Comparison of ENCODE assay signal across 11 cellular contexts in the genomic region with DNA sequence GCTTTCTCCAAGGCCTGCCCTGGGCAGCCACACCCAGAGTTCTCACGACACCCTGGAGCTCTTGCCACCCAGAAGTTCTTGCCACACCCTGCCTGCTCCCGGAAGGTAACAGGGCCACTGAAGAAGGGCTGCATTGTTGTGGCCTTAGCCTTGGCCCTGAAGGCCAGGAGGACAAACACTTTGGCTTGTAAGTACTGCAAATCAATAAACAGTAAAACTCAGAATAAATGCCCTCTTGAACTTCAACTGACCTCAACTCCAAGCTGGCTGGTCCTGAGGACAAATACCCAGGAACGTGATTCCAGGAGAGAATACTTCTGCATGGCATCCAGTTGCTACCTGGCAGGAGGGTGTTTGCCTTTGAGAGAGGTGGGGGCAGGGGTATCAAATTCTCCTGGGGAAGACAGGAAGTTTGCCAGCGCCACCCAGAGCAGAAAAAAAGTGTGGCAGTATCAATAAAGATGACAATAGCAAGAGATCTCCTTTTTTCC. TPM values are rescaled to one million over a fixed set of nuclear protein-coding genes. Genes with fewer than 3 reads are reported as not detected.
DNase-seq lines count a peak whose midpoint lies in the region; ATAC-seq and TF ChIP-seq lines count a peak whose summit lies in the region.
"Had no signal": no experiment of that assay in that cellular context is flagged by ENCODE, and none has a peak within 500 bp of the region (broad histone marks: within the 10 kb centered on the region; RNA-seq: fewer than 3 reads in every experiment).

No MANE protein-coding gene starts in this region.

- BruUV-seq in A673 (replicated peaks; lab: Mats Ljungman, UMichigan) (no TSS peak), IMR-90 (replicated peaks; lab: Mats Ljungman, UMichigan) (no TSS peak)

- H3K9me3 Mint-ChIP-seq in natural killer cell treated with Interleukin-12 subunit alpha and Interleukin-12 subunit beta and Interleukin-15 and Interleukin-18, amount 100 ng/mL, for 72 hours, result peaks cover 8% of the 10 kb centered on the region

- TF ChIP-seq RAD21 in IMR-90 (IDR thresholded peaks at IDR 0.05; ENCODE audit: low read length), result no peak

- H3K79me1 ChIP-seq in IMR-90 (ENCODE audit: low read depth in 1 of 2, low read length in 2 of 2), result no peaks in the 10 kb centered on the region

- H2BK15ac ChIP-seq in IMR-90 (ENCODE audit: low read depth, low read length), result no peak overlapping the region

- DNase-seq in A673 (ENCODE audit: low spot score) (no peak), IMR-90 (no peak), RWPE2 (ENCODE audit: low spot score) (no peak), islet precursor cell (peak; percentile 40)
- no peak for DNase-seq in natural killer cell treated with Interleukin-12 subunit alpha and Interleukin-12 subunit beta and Interleukin-15 and Interleukin-18, amount 100 ng/mL, for 72 hours (ENCODE audit: low spot score)
- DNase-seq: activated naive CD8-positive, alpha-beta T cell treated with anti-CD3 and anti-CD28 coated beads, Interleukin-2, amount 50 U/mL, for 24 hours; CD8-positive, alpha-beta memory T cell had no signal

- H2AK9ac ChIP-seq in IMR-90 (replicated peaks; ENCODE audit: low read depth, low read length, poor library complexity), result peak overlapping the region; percentile 75

- in situ Hi-C loops in IMR-90 (cut with MboI; ENCODE audit: low sequenced_read_pairs), result loop anchor here (10.0 kb wide), 1 partner anchor 924 kb away; no protein-coding TSS in a partner anchor

- H2AK5ac ChIP-seq in IMR-90 (ENCODE audit: low read depth, low read length), result 0 out of 2 replicates have a peak overlapping the region, but pooled peaks have one; percentile 18

- H3K36me3 Mint-ChIP-seq in natural killer cell treated with Interleukin-12 subunit alpha and Interleukin-12 subunit beta and Interleukin-15 and Interleukin-18, amount 100 ng/mL, for 72 hours, result peaks cover 10% of the 10 kb centered on the region
- H3K36me3 Mint-ChIP-seq: CD8-positive, alpha-beta memory T cell had no signal

- no peak overlapping the region for H2BK5ac ChIP-seq in IMR-90 (ENCODE audit: low read depth, low read length, poor library complexity, severe bottlenecking)

- 0 out of 2 replicates have a peak, but pooled peaks cover 6% of the 10 kb centered on the region for H4K20me1 ChIP-seq in IMR-90 (ENCODE audit: insufficient read depth, low read length)

- H3K4me3 Mint-ChIP-seq in natural killer cell treated with Interleukin-12 subunit alpha and Interleukin-12 subunit beta and Interleukin-15 and Interleukin-18, amount 100 ng/mL, for 72 hours, result no peak overlapping the region
- H3K4me3 Mint-ChIP-seq: activated naive CD8-positive, alpha-beta T cell treated with anti-CD3 and anti-CD28 coated beads, Interleukin-2, amount 50 U/mL, for 24 hours; CD8-positive, alpha-beta memory T cell had no signal

- H3K23ac ChIP-seq in IMR-90 (ENCODE audit: low read depth, low read length), result no peak overlapping the region

- H3K4me1 ChIP-seq in A673 (ENCODE audit: insufficient read depth, low read length, poor library complexity, severe bottlenecking) (no peaks in the 10 kb centered on the region), IMR-90 (ENCODE audit: control insufficient read depth, insufficient read depth, low read length) (peaks cover 7% of the 10 kb centered on the region), RWPE2 (ENCODE audit: insufficient read depth, poor library complexity, severe bottlenecking) (peaks cover 7% of the 10 kb centered on the region)

- no peak overlapping the region for H2BK20ac ChIP-seq in IMR-90 (ENCODE audit: low read depth, low read length)

- H3K14ac ChIP-seq in IMR-90 (replicated peaks; ENCODE audit: low read depth, low read length), result no peak overlapping the region

- no peak overlapping the region for H2AFZ ChIP-seq in IMR-90 (replicated peaks; ENCODE audit: low read length, poor library complexity)

- POLR2A ChIA-PET in A673 (lab: Charles Lee; ENCODE audit: low non-redundant PET), result no interaction called here
- POLR2A ChIA-PET in IMR-90 (lab: Charles Lee; ENCODE audit: unreplicated experiment), result no interaction called here

- H3K27me3 ChIP-seq in A673 (replicated peaks; ENCODE audit: insufficient read depth, low read depth, low read length, poor library complexity) (no peaks in the 10 kb centered on the region), IMR-90 (ENCODE audit: control insufficient read depth, insufficient read depth, low read length) (no peaks in the 10 kb centered on the region; the same call in 1 of the 2 replicates), RWPE2 (ENCODE audit: insufficient read depth, poor library complexity, severe bottlenecking) (no peaks in the 10 kb centered on the region)

- 0 out of 2 replicates have a peak, but pooled peaks cover 3% of the 10 kb centered on the region for H3K9me1 ChIP-seq in IMR-90 (ENCODE audit: insufficient read depth, low read length)

- H3K27me3 Mint-ChIP-seq in natural killer cell treated with Interleukin-12 subunit alpha and Interleukin-12 subunit beta and Interleukin-15 and Interleukin-18, amount 100 ng/mL, for 72 hours, result peaks cover 0 to under 1% of the 10 kb centered on the region in 2 donors
- H3K27me3 Mint-ChIP-seq: CD8-positive, alpha-beta memory T cell had no signal

- H3K27ac ChIP-seq in A673 (ENCODE audit: low read depth, low read length, poor library complexity, severe bottlenecking) (no peak overlapping the region), IMR-90 (ENCODE audit: insufficient read depth, low read length) (no peak overlapping the region), RWPE2 (ENCODE audit: poor library complexity, severe bottlenecking) (no peak overlapping the region)

- H3K4me3 ChIP-seq in A673 (ENCODE audit: low read depth, low read length, poor library complexity, severe bottlenecking) (no peak overlapping the region), IMR-90 (ENCODE audit: insufficient read depth, low read depth, low read length) (no peak overlapping the region), RWPE2 (ENCODE audit: severe bottlenecking) (no peak overlapping the region)

- H3K4me1 Mint-ChIP-seq in natural killer cell treated with Interleukin-12 subunit alpha and Interleukin-12 subunit beta and Interleukin-15 and Interleukin-18, amount 100 ng/mL, for 72 hours (ENCODE audit: low read depth in 2 of 2), result peaks cover 26 to 36% of the 10 kb centered on the region in 2 donors

- no peak overlapping the region for H3K27ac Mint-ChIP-seq in natural killer cell treated with Interleukin-12 subunit alpha and Interleukin-12 subunit beta and Interleukin-15 and Interleukin-18, amount 100 ng/mL, for 72 hours
- H3K27ac Mint-ChIP-seq: activated naive CD8-positive, alpha-beta T cell treated with anti-CD3 and anti-CD28 coated beads, Interleukin-2, amount 50 U/mL, for 24 hours had no signal

- 0 out of 2 replicates have a peak, but pooled peaks have one; percentile 31 for TF ChIP-seq CTCF in A673 (conservative IDR thresholded peaks at IDR 0.05; ENCODE audit: low read depth, low read length)
- TF ChIP-seq CTCF in IMR-90 (conservative IDR thresholded peaks at IDR 0.05; ENCODE audit: low read depth, low read length), result no peak
- peak; percentile 31 for TF ChIP-seq CTCF in RWPE2 (IDR thresholded peaks at IDR 0.05; ENCODE audit: poor library complexity, severe bottlenecking)

- no peak overlapping the region for H4K91ac ChIP-seq in IMR-90 (ENCODE audit: insufficient read depth, low read depth, low read length)

- no peak for ATAC-seq in IMR-90 (ENCODE audit: low read depth)
- peak; percentile 10; the same call in 1 of the 3 replicates for ATAC-seq in RWPE2 (ENCODE audit: low read depth)
- no peak for ATAC-seq in HG03378 (IDR thresholded peaks at IDR 0.05; ENCODE audit: unreplicated experiment)
- ATAC-seq in HG02885 (IDR thresholded peaks at IDR 0.05; ENCODE audit: poor library complexity, unreplicated experiment), result no peak
- no peak for ATAC-seq in natural killer cell treated with Interleukin-12 subunit alpha and Interleukin-12 subunit beta and Interleukin-15 and Interleukin-18, amount 100 ng/mL, for 72 hours
- ATAC-seq in GM18858 (IDR thresholded peaks at IDR 0.05; ENCODE audit: unreplicated experiment), result no peak
- ATAC-seq: activated naive CD8-positive, alpha-beta T cell treated with anti-CD3 and anti-CD28 coated beads, Interleukin-2, amount 50 U/mL, for 24 hours had no signal

- no peak overlapping the region for H3K9ac ChIP-seq in IMR-90 (ENCODE audit: low read depth, low read length)

- H3K18ac ChIP-seq in IMR-90 (ENCODE audit: low read depth, low read length), result no peak overlapping the region

- 100% methylated on average over 2 of the region's 4 CpGs; no CpG with 5 or more reads in 1 of the 2 experiments for WGBS in IMR-90 (ENCODE audit: extremely low coverage in 2 of 2, insufficient read length in 1 of 2), 2 experiments

- H3K36me3 ChIP-seq in A673 (ENCODE audit: insufficient read depth, low read length, poor library complexity, severe bottlenecking) (no peaks in the 10 kb centered on the region), IMR-90 (ENCODE audit: control insufficient read depth, insufficient read depth, low read length) (no peaks in the 10 kb centered on the region), RWPE2 (ENCODE audit: low read depth) (no peaks in the 10 kb centered on the region)

- H3K9me3 ChIP-seq in A673 (ENCODE audit: low read depth, low read length, poor library complexity, severe bottlenecking) (no peaks in the 10 kb centered on the region), IMR-90 (ENCODE audit: control insufficient read depth, insufficient read depth, low read length) (no peaks in the 10 kb centered on the region), RWPE2 (ENCODE audit: severe bottlenecking) (no peaks in the 10 kb centered on the region)

- no peak overlapping the region for H4K5ac ChIP-seq in IMR-90 (ENCODE audit: low read depth, low read length)

- no peak overlapping the region for H3K4ac ChIP-seq in IMR-90 (ENCODE audit: low read depth, low read length)

- no peak overlapping the region for H3K56ac ChIP-seq in IMR-90 (ENCODE audit: extremely low read depth, insufficient read depth, low read length)

- no peak overlapping the region for H4K8ac ChIP-seq in IMR-90 (ENCODE audit: low read depth in 2 of 2, low read length in 2 of 2)

- intact Hi-C loops in A673 (cut with micrococcal nuclease; ENCODE audit: unreplicated experiment), result no loop called here
- intact Hi-C loops in IMR-90 (cut with micrococcal nuclease), result no loop called here

- CTCF ChIA-PET in A673 (lab: Charles Lee), result interaction anchor here (0.6 kb wide), 1 partner anchor 13 kb away, joined by 5 read pairs; no protein-coding TSS in a partner anchor
- CTCF ChIA-PET in IMR-90 (lab: Yijun Ruan, JAX), result no interaction called here

- dilution Hi-C loops in IMR-90 (cut with HindIII; ENCODE audit: low sequenced_read_pairs, unreplicated experiment), result no loop called here

- no peak overlapping the region for H3K4me2 ChIP-seq in IMR-90 (ENCODE audit: low read depth, low read length)

- no peak overlapping the region for H2BK120ac ChIP-seq in IMR-90 (ENCODE audit: low read depth, low read length)

- no peak for TF ChIP-seq POLR2A in IMR-90 (IDR thresholded peaks at IDR 0.05; ENCODE audit: low read depth, low read length)

RNA-seq across cellular contexts. Expression of gene TLR10, which starts 54.1 kb away (rescaled TPM):
- total RNA-seq in A673 (2021) (not detected in 2 replicates), IMR-90 (2012; rRNA removed) (not detected in 2 replicates)
- polyA plus RNA-seq in IMR-90 (2012; rRNA removed), result not detected in 2 replicates
- not detected in 2 replicates for polyA plus RNA-seq in IMR-90 (2012; cell fraction: cytosol; rRNA removed)
- polyA plus RNA-seq in IMR-90 (2012; cell fraction: nucleus; rRNA removed; ENCODE audit: low replicate concordance), result not detected in 2 replicates
- not detected for total RNA-seq in natural killer cell treated with Interleukin-12 subunit alpha and Interleukin-12 subunit beta and Interleukin-15 and Interleukin-18, amount 100 ng/mL, for 72 hours
- total RNA-seq: CD8-positive, alpha-beta memory T cell; fibroblast of villous mesenchyme had no signal
- polyA plus RNA-seq: CD8-positive, alpha-beta memory T cell had no signal
